Comparison of ENCODE assay signal across 8 cellular contexts in genomic region chr15:48861813-48862431, GRCh38. TPM values are rescaled to one million over a fixed set of nuclear protein-coding genes. Genes with fewer than 3 reads are reported as not detected.
A peak's percentile ranks its signal among the peaks of the same experiment; 100 is the strongest.
DNase-seq lines count a peak whose midpoint lies in the region; ATAC-seq, FAIRE-seq and TF ChIP-seq lines count a peak whose summit lies in the region.

No MANE protein-coding gene starts in this region.

- no peaks in the 10 kb centered on the region for H3K79me2 ChIP-seq in HepG2 (ENCODE audit: insufficient read depth, low read length)

- 0% methylated on average over 1 of the region's 1 CpG for WGBS in HepG2 (ENCODE audit: low lambda C conversion rate)

- intact Hi-C loops in HepG2 (cut with micrococcal nuclease; ENCODE audit: unreplicated experiment): loop anchor here (1.0 to 5.0 kb wide), 4 partner anchors 113 to 1285 kb away; no protein-coding TSS in a partner anchor

- H3K27me3 ChIP-seq in HepG2 (ENCODE audit: control insufficient read depth in 1 of 2, insufficient read depth in 2 of 2, low read length in 2 of 2): no peaks in the 10 kb centered on the region; a peak in 2 of 5 replicates

- 0 out of 2 replicates have a peak overlapping the region, but pooled peaks have one; percentile 18 for H3K4me2 ChIP-seq in HepG2 (ENCODE audit: low read depth, low read length)

- no peak overlapping the region for H3K9ac ChIP-seq in HepG2 (ENCODE audit: insufficient read depth, low read depth, low read length)

- no peak overlapping the region for H3K27ac ChIP-seq in HepG2 (ENCODE audit: extremely low read length, insufficient read depth, low read length)

- H2AFZ ChIP-seq in HepG2 (ENCODE audit: low read length): no peak overlapping the region

- H3K36me3 ChIP-seq in HepG2 (replicated peaks in 1 of 2; ENCODE audit: control insufficient read depth in 1 of 2, insufficient read depth in 2 of 2, low read length in 2 of 2): no peaks in the 10 kb centered on the region

- DNase-seq in D341Med (ENCODE audit: low spot score): peak; percentile 61
- DNase-seq in NB4 (ENCODE audit: low read depth): peak; percentile 79
- peak; percentile 51 for DNase-seq in SKM-1 treated with dmso at 0.1 percent for 144 hours (lab: John Stamatoyannopoulos, UW; ENCODE audit: unreplicated experiment)
- DNase-seq in cerebellum (ENCODE audit: low spot score): peak; percentile 48
- peak; percentile 57 for DNase-seq in HepG2 (ENCODE audit: low spot score)
- peak; percentile 51 for DNase-seq in stromal cell of bone marrow (ENCODE audit: low read depth)
- no peak for DNase-seq in H54 (ENCODE audit: insufficient read length, low spot score)

- peak; percentile 69 for ATAC-seq in GM19351 (IDR thresholded peaks at IDR 0.05; ENCODE audit: unreplicated experiment)
- ATAC-seq in HepG2: peak; percentile 73

- no peak overlapping the region for H3K4me3 ChIP-seq in NB4 (ENCODE audit: low read depth, low read length)
- H3K4me3 ChIP-seq in HepG2 (replicated peaks in 1 of 3; ENCODE audit: insufficient read depth in 1 of 3, low read depth in 2 of 3, low read length in 3 of 3): no peak overlapping the region

- H4K20me1 ChIP-seq in HepG2 (ENCODE audit: insufficient read depth, low read length): no peaks in the 10 kb centered on the region

- TF ChIP-seq RAD21 in HepG2 (CRISPR knock-in tag; IDR thresholded peaks at IDR 0.05): peak; percentile 61

- no peaks in the 10 kb centered on the region for H3K9me3 ChIP-seq in HepG2 (ENCODE audit: low read length)

- TF ChIP-seq POLR2A in NB4 (IDR thresholded peaks at IDR 0.05; ENCODE audit: extremely low read depth, insufficient read length) (no peak), HepG2 (IDR thresholded peaks at IDR 0.05; ENCODE audit: insufficient read depth in 1 of 2, low read depth in 2 of 2, low read length in 2 of 2) (no peak), H54 (IDR thresholded peaks at IDR 0.05; ENCODE audit: low read depth, low read length) (no peak)

- CTCF ChIA-PET in HepG2 (lab: Yijun Ruan, JAX; ENCODE audit: low intra/inter-chr PET ratio, low total read pairs): interaction anchor here (1.3 to 2.5 kb wide), 3 partner anchors 284 to 1283 kb away, joined by 6 to 21 read pairs (median 16); no protein-coding TSS in a partner anchor

- POLR2A ChIA-PET in HepG2 (lab: Yijun Ruan, JAX): interaction anchor here (0.7 kb wide), 1 partner anchor 32 kb away, joined by 3 read pairs; no protein-coding TSS in a partner anchor

- in situ Hi-C loops in HepG2 (cut with HindIII; ENCODE audit: extremely low pct_ligation_motif_present, low pct_unique_long_range_greater_than_20kb): loop anchor here (5.0 to 25.0 kb wide), 6 partner anchors 100 to 1283 kb away; partner anchors contain the start of genes FGF7 and SHC4

- FAIRE-seq in HepG2 (lab: Jason Lieb, UNC): peak; percentile 57
- FAIRE-seq in H54 (lab: Jason Lieb, UNC): no peak

- H3K4me1 ChIP-seq in HepG2 (ENCODE audit: insufficient read depth, low read length): peaks cover 9% of the 10 kb centered on the region

- no peak for TF ChIP-seq EP300 in HepG2 (IDR thresholded peaks at IDR 0.05; ENCODE audit: low read depth in 2 of 2, low read length in 2 of 2)
- no peak for TF ChIP-seq EP300 in HepG2 (CRISPR knock-in tag; IDR thresholded peaks at IDR 0.05; ENCODE audit: borderline replicate concordance)

- TF ChIP-seq CTCF in NB4 (IDR thresholded peaks at IDR 0.05; ENCODE audit: low read depth, low read length) (peak; percentile 81), HepG2 (CRISPR knock-in tag; IDR thresholded peaks at IDR 0.05) (peak; percentile 74)

- BruUV-seq in HepG2 (replicated peaks; lab: Mats Ljungman, UMichigan): no TSS peak

TF ChIP-seq in HepG2, 621 proteins besides CTCF, POLR2A, EP300 and RAD21:
- TF ChIP-seq FLYWCH1 (CRISPR knock-in tag; IDR thresholded peaks at IDR 0.05): no peak
- peak; percentile 94 for TF ChIP-seq STAG1 (CRISPR knock-in tag; IDR thresholded peaks at IDR 0.05)
- TF ChIP-seq HNRNPL (IDR thresholded peaks at IDR 0.05; ENCODE audit: low read depth, low read length): no peak
- TF ChIP-seq ZBTB34 (CRISPR knock-in tag; IDR thresholded peaks at IDR 0.05): no peak
- TF ChIP-seq XBP1 (CRISPR knock-in tag; IDR thresholded peaks at IDR 0.05): no peak
- TF ChIP-seq SMC3 (IDR thresholded peaks at IDR 0.05; ENCODE audit: low read length): peak; percentile 94
- no peak for TF ChIP-seq ZNF724P (CRISPR knock-in tag; IDR thresholded peaks at IDR 0.05; ENCODE audit: borderline replicate concordance)

RNA-seq across cellular contexts. Expression of gene EID1, which starts 16.0 kb away (rescaled TPM):
- 106 TPM for total RNA-seq in cerebellum
- 5.4 and 8.0 TPM in 2 replicates for total RNA-seq in HepG2 (2016; rRNA removed; fragmentation: Illumina TruSeq; extraction: Trizol)
- total RNA-seq in HepG2 (2016; cell fraction: cytosol; rRNA removed; fragmentation: Illumina TruSeq; extraction: Trizol; ENCODE audit: low read depth): 0.20 and 0.26 TPM in 2 replicates
- 5.8 and 10.1 TPM in 2 replicates for total RNA-seq in HepG2 (2016; cell fraction: insoluble cytoplasmic fraction; rRNA removed; fragmentation: Illumina TruSeq; extraction: Trizol)
- total RNA-seq in HepG2 (2016; cell fraction: membrane; rRNA removed; fragmentation: Illumina TruSeq; extraction: Trizol): 0.99 and 1.3 TPM in 2 replicates
- 1.7 and 2.3 TPM in 2 replicates for total RNA-seq in HepG2 (2016; cell fraction: nucleus; rRNA removed; fragmentation: Illumina TruSeq; extraction: Trizol)
- 1.7 and 2.2 TPM in 2 replicates for polyA plus RNA-seq in HepG2 (2011; rRNA removed)
- 1.7 and 1.8 TPM in 2 replicates for polyA plus RNA-seq in HepG2 (2011; cell fraction: cytosol; rRNA removed)
- 0.23 and 0.26 TPM in 2 replicates for polyA plus RNA-seq in HepG2 (2011; cell fraction: nucleus; rRNA removed)
- polyA plus RNA-seq in HepG2 (2012): 0.79 and 1.1 TPM in 2 replicates
- 0.38 and 0.42 TPM in 2 replicates for polyA plus RNA-seq in HepG2 (2016; cell fraction: cytosol; fragmentation: Illumina TruSeq; extraction: Trizol; ENCODE audit: low read depth)
- 9.2 TPM in 2 replicates for polyA plus RNA-seq in HepG2 (2016; cell fraction: insoluble cytoplasmic fraction; fragmentation: Illumina TruSeq; extraction: Trizol; ENCODE audit: low read depth)
- 0.95 and 1.4 TPM in 2 replicates for polyA plus RNA-seq in HepG2 (2016; cell fraction: membrane; fragmentation: Illumina TruSeq; extraction: Trizol; ENCODE audit: low read depth)
- polyA plus RNA-seq in HepG2 (2016; cell fraction: nucleus; fragmentation: Illumina TruSeq; extraction: Trizol; ENCODE audit: insufficient read depth, low read depth): 2.4 and 5.1 TPM in 2 replicates
- polyA minus RNA-seq in HepG2 (2011; rRNA and poly(A)+ RNA removed; ENCODE audit: low replicate concordance): 0.26 and 32.6 TPM in 2 replicates
- polyA minus RNA-seq in HepG2 (2011; cell fraction: cytosol; rRNA and poly(A)+ RNA removed): 0.69 and 1.3 TPM in 2 replicates
- polyA minus RNA-seq in HepG2 (2011; cell fraction: nucleus; rRNA and poly(A)+ RNA removed): 0.87 and 1.3 TPM in 2 replicates

RNA-seq across cellular contexts. Expression of gene CEP152, which starts 51.1 kb away (rescaled TPM):
- total RNA-seq in cerebellum (8.9 TPM), HepG2 (2016; rRNA removed; fragmentation: Illumina TruSeq; extraction: Trizol) (14.7 and 20.2 TPM in 2 replicates)
- 1.2 and 1.9 TPM in 2 replicates for total RNA-seq in HepG2 (2016; cell fraction: cytosol; rRNA removed; fragmentation: Illumina TruSeq; extraction: Trizol; ENCODE audit: low read depth)
- total RNA-seq in HepG2 (2016; cell fraction: insoluble cytoplasmic fraction; rRNA removed; fragmentation: Illumina TruSeq; extraction: Trizol): 15.0 and 18.5 TPM in 2 replicates
- total RNA-seq in HepG2 (2016; cell fraction: membrane; rRNA removed; fragmentation: Illumina TruSeq; extraction: Trizol): 2.5 and 2.8 TPM in 2 replicates
- 30.2 and 35.8 TPM in 2 replicates for total RNA-seq in HepG2 (2016; cell fraction: nucleus; rRNA removed; fragmentation: Illumina TruSeq; extraction: Trizol)
- polyA plus RNA-seq in HepG2 (2011; rRNA removed): 0.82 and 1.3 TPM in 2 replicates
- polyA plus RNA-seq in HepG2 (2011; cell fraction: cytosol; rRNA removed): 0.62 and 0.77 TPM in 2 replicates
- 1.4 and 2.1 TPM in 2 replicates for polyA plus RNA-seq in HepG2 (2011; cell fraction: nucleus; rRNA removed)
- 2.4 and 4.1 TPM in 2 replicates for polyA plus RNA-seq in HepG2 (2012)
- 0.10 and 0.26 TPM in 2 replicates for polyA plus RNA-seq in HepG2 (2016; cell fraction: cytosol; fragmentation: Illumina TruSeq; extraction: Trizol; ENCODE audit: low read depth)
- 7.5 and 7.9 TPM in 2 replicates for polyA plus RNA-seq in HepG2 (2016; cell fraction: insoluble cytoplasmic fraction; fragmentation: Illumina TruSeq; extraction: Trizol; ENCODE audit: low read depth)
- polyA plus RNA-seq in HepG2 (2016; cell fraction: membrane; fragmentation: Illumina TruSeq; extraction: Trizol; ENCODE audit: low read depth): 0.38 and 0.42 TPM in 2 replicates
- 13.1 and 14.4 TPM in 2 replicates for polyA plus RNA-seq in HepG2 (2016; cell fraction: nucleus; fragmentation: Illumina TruSeq; extraction: Trizol; ENCODE audit: insufficient read depth, low read depth)
- 2.7 and 39.8 TPM in 2 replicates for polyA minus RNA-seq in HepG2 (2011; rRNA and poly(A)+ RNA removed; ENCODE audit: low replicate concordance)
- polyA minus RNA-seq in HepG2 (2011; cell fraction: cytosol; rRNA and poly(A)+ RNA removed): 1.8 and 2.5 TPM in 2 replicates
- polyA minus RNA-seq in HepG2 (2011; cell fraction: nucleus; rRNA and poly(A)+ RNA removed): 17.9 and 54.2 TPM in 2 replicates
